In genomic region chr1:149927535-149928387, GRCh38 we compare ENCODE assay signal across 8 cellular contexts. TPM values are rescaled to one million over a fixed set of nuclear protein-coding genes. Genes with fewer than 3 reads are reported as not detected.
DNase-seq lines count a peak whose midpoint lies in the region; ATAC-seq and TF ChIP-seq lines count a peak whose summit lies in the region.

SF3B4 (minus strand) TSS chr1:149927803; CDS start chr1:149927759, 44 bp downstream.

- peak within 1 kb of the TSS; percentile 99 for H3K27ac ChIP-seq in Panc1 (ENCODE audit: low read length)

- POLR2A ChIA-PET in Panc1 (lab: Charles Lee): interaction anchor here (0.8 kb wide), 1 partner anchor 42 kb away, joined by 3 read pairs; no protein-coding TSS in a partner anchor

- H3K4me1 ChIP-seq in Panc1 (ENCODE audit: control insufficient read depth, insufficient read depth, low read length) (peaks cover 25% of the 10 kb centered on the region), mucosa of stomach (ENCODE audit: control insufficient read depth, insufficient read depth, low read length) (peaks cover 22% of the 10 kb centered on the region)

- no peaks in the 10 kb centered on the region for H3K9me3 Mint-ChIP-seq in activated T-cell treated with anti-CD3 and anti-CD28 coated beads, Interleukin-2, amount 50 U/mL, for 24 hours

- H3K36me3 ChIP-seq in Panc1 (ENCODE audit: control insufficient read depth, insufficient read depth, low read length) (peaks cover 28% of the 10 kb centered on the region), mucosa of stomach (ENCODE audit: control insufficient read depth, insufficient read depth, low read length) (peaks cover 6% of the 10 kb centered on the region)

- H3K27ac Mint-ChIP-seq in activated T-cell treated with anti-CD3 and anti-CD28 coated beads, Interleukin-2, amount 50 U/mL, for 24 hours: peak within 1 kb of the TSS; percentile 94

- ATAC-seq in GM21737 (IDR thresholded peaks at IDR 0.05; ENCODE audit: unreplicated experiment) (peak; percentile 90), Panc1 (peak; percentile 99)

- H3K9me3 ChIP-seq in Panc1 (ENCODE audit: control insufficient read depth, insufficient read depth, low read depth, low read length) (no peaks in the 10 kb centered on the region), mucosa of stomach (ENCODE audit: control insufficient read depth, low read length) (no peaks in the 10 kb centered on the region)

- H3K36me3 Mint-ChIP-seq in activated T-cell treated with anti-CD3 and anti-CD28 coated beads, Interleukin-2, amount 50 U/mL, for 24 hours (ENCODE audit: low read depth): peaks cover 54% of the 10 kb centered on the region

- H3K4me3 ChIP-seq in Panc1 (ENCODE audit: low read depth in 2 of 2, low read length in 2 of 2) (peak within 1 kb of the TSS; percentile 79 to 93), mucosa of stomach (ENCODE audit: low read length) (peak within 1 kb of the TSS; percentile 76)

- H3K4me3 Mint-ChIP-seq in activated T-cell treated with anti-CD3 and anti-CD28 coated beads, Interleukin-2, amount 50 U/mL, for 24 hours: peak within 1 kb of the TSS; percentile 97

- in situ Hi-C loops in Panc1 (cut with HindIII; ENCODE audit: low pct_unique_long_range_greater_than_20kb, low sequenced_read_pairs): no loop called here

- TF ChIP-seq POLR2A in erythroblast (IDR thresholded peaks at IDR 0.05; ENCODE audit: low read length): peak; percentile 98

- TF ChIP-seq CTCF in Panc1 (IDR thresholded peaks at IDR 0.05): no peak

- CTCF ChIA-PET in Panc1 (lab: Charles Lee): interaction anchor here (0.6 kb wide), 1 partner anchor 243 kb away, joined by 3 read pairs; no protein-coding TSS in a partner anchor

- BruUV-seq in Panc1 (replicated peaks; lab: Mats Ljungman, UMichigan): TSS peak; percentile 99

- H3K9ac ChIP-seq in mucosa of stomach (ENCODE audit: low read length): peak within 1 kb of the TSS; percentile 86

- peaks cover 51% of the 10 kb centered on the region for H3K4me1 Mint-ChIP-seq in activated T-cell treated with anti-CD3 and anti-CD28 coated beads, Interleukin-2, amount 50 U/mL, for 24 hours (ENCODE audit: low read depth)

- intact Hi-C loops in Panc1 (cut with micrococcal nuclease; ENCODE audit: unreplicated experiment): no loop called here

- no peaks in the 10 kb centered on the region for H3K27me3 Mint-ChIP-seq in activated T-cell treated with anti-CD3 and anti-CD28 coated beads, Interleukin-2, amount 50 U/mL, for 24 hours

- H3K27me3 ChIP-seq in Panc1 (ENCODE audit: control insufficient read depth, insufficient read depth, low read length) (no peaks in the 10 kb centered on the region), mucosa of stomach (ENCODE audit: control insufficient read depth, insufficient read depth, low read length) (no peaks in the 10 kb centered on the region)

- DNase-seq in DMS79 (lab: John Stamatoyannopoulos, UW) (peak; percentile 86), KG1 (lab: John Stamatoyannopoulos, UW) (peak; percentile 80), Panc1 (ENCODE audit: low read depth, low spot score) (no peak), erythroblast (lab: John Stamatoyannopoulos, UW) (peak; percentile 96 to 97)
- DNase-seq in activated T-cell treated with anti-CD3 and anti-CD28 coated beads, Interleukin-2, amount 50 U/mL, for 24 hours: peak; percentile 96
- peak; percentile 96 for DNase-seq in stimulated activated CD8-positive, alpha-beta memory T cell treated with anti-CD3 and anti-CD28 coated beads, Interleukin-4, amount 100 ng/mL, for 48 hours

RNA-seq across cellular contexts. Expression of gene SF3B4, which starts in this region (rescaled TPM):
- total RNA-seq in Panc1 (2021; ENCODE audit: unreplicated experiment): 120 TPM
- polyA plus RNA-seq in Panc1 (2012; ENCODE audit: insufficient read length): 98.8 TPM
